ENCODE assay signal across 1 cellular context in genomic region chr5:43191740-43192557, GRCh38.
TF ChIP-seq lines count a peak whose summit lies in the region.

Gene NIM1K, plus strand, starts transcription at chr5:43192225. Its CDS starts 53,551 bp downstream, at chr5:43245776.

TF ChIP-seq in HEK293, 187 proteins besides CTCF, POLR2A, EP300 and RAD21 (continued from another document):
- no peak for TF ChIP-seq ZNF169 (tag by site-specific recombination; IDR thresholded peaks at IDR 0.05)
- TF ChIP-seq ZNF292 (tag by site-specific recombination; IDR thresholded peaks at IDR 0.05; ENCODE audit: borderline replicate concordance, low read depth) = no peak
- no peak for TF ChIP-seq ZNF311 (tag by site-specific recombination; IDR thresholded peaks at IDR 0.05; ENCODE audit: borderline replicate concordance)
- TF ChIP-seq ZFP41 (tag by site-specific recombination; IDR thresholded peaks at IDR 0.05; ENCODE audit: borderline replicate concordance) = no peak
- no peak for TF ChIP-seq HOXD13 (CRISPR knock-in tag; IDR thresholded peaks at IDR 0.05; ENCODE audit: borderline replicate concordance)
- no peak for TF ChIP-seq ZSCAN4 (tag by site-specific recombination; IDR thresholded peaks at IDR 0.05)
- TF ChIP-seq ZNF366 (tag by site-specific recombination; conservative IDR thresholded peaks at IDR 0.05) = no peak
- TF ChIP-seq ZNF19 (tag by site-specific recombination; IDR thresholded peaks at IDR 0.05; ENCODE audit: low read depth) = no peak
- no peak for TF ChIP-seq ZNF658 (tag by site-specific recombination; IDR thresholded peaks at IDR 0.05)
- TF ChIP-seq ZSCAN23 (tag by site-specific recombination; IDR thresholded peaks at IDR 0.05) = no peak
- TF ChIP-seq GLIS1 (tag by site-specific recombination; IDR thresholded peaks at IDR 0.05) = peak; percentile 81
- TF ChIP-seq PRDM6 (tag by site-specific recombination; IDR thresholded peaks at IDR 0.05) = no peak
- no peak for TF ChIP-seq KLF7 (tag by site-specific recombination; IDR thresholded peaks at IDR 0.05; ENCODE audit: borderline replicate concordance)
- TF ChIP-seq ZNF324 (tag by site-specific recombination; IDR thresholded peaks at IDR 0.05) = no peak
- no peak for TF ChIP-seq ZNF266 (tag by site-specific recombination; IDR thresholded peaks at IDR 0.05; ENCODE audit: low read depth)
- TF ChIP-seq ZNF514 (tag by site-specific recombination; IDR thresholded peaks at IDR 0.05) = no peak
- no peak for TF ChIP-seq ZNF433 (tag by site-specific recombination; IDR thresholded peaks at IDR 0.05; ENCODE audit: low read depth)
- TF ChIP-seq ZNF394 (tag by site-specific recombination; IDR thresholded peaks at IDR 0.05; ENCODE audit: borderline replicate concordance) = no peak
- no peak for TF ChIP-seq ZNF37A (tag by site-specific recombination; IDR thresholded peaks at IDR 0.05)
- TF ChIP-seq TCF7L2 (IDR thresholded peaks at IDR 0.05; ENCODE audit: borderline replicate concordance, low read depth, low read length) = no peak
- no peak for TF ChIP-seq ZNF138 (tag by site-specific recombination; IDR thresholded peaks at IDR 0.05; ENCODE audit: borderline replicate concordance)
- TF ChIP-seq ZNF549 (tag by site-specific recombination; IDR thresholded peaks at IDR 0.05) = no peak
- no peak for TF ChIP-seq ZNF248 (tag by site-specific recombination; IDR thresholded peaks at IDR 0.05)
- TF ChIP-seq ZNF24 (tag by site-specific recombination; IDR thresholded peaks at IDR 0.05) = no peak
- TF ChIP-seq ZNF830 (tag by site-specific recombination; IDR thresholded peaks at IDR 0.05; ENCODE audit: low read depth) = no peak
- no peak for TF ChIP-seq ZSCAN5A (tag by site-specific recombination; IDR thresholded peaks at IDR 0.05)
- 0 out of 2 replicates have a peak, but pooled peaks have one; percentile 15 for TF ChIP-seq KLF16 (tag by site-specific recombination; IDR thresholded peaks at IDR 0.05)
- no peak for TF ChIP-seq ZNF280D (tag by site-specific recombination; IDR thresholded peaks at IDR 0.05)
- no peak for TF ChIP-seq ZNF132 (tag by site-specific recombination; IDR thresholded peaks at IDR 0.05; ENCODE audit: borderline replicate concordance)
- TF ChIP-seq HOXC10 (CRISPR knock-in tag; IDR thresholded peaks at IDR 0.05) = no peak
- TF ChIP-seq ZXDB (tag by site-specific recombination; IDR thresholded peaks at IDR 0.05) = no peak; the same call in 1 of the 2 replicates
- no peak for TF ChIP-seq HIC1 (tag by site-specific recombination; IDR thresholded peaks at IDR 0.05)
- no peak for TF ChIP-seq ZNF785 (tag by site-specific recombination; IDR thresholded peaks at IDR 0.05)
